In the genomic region with DNA sequence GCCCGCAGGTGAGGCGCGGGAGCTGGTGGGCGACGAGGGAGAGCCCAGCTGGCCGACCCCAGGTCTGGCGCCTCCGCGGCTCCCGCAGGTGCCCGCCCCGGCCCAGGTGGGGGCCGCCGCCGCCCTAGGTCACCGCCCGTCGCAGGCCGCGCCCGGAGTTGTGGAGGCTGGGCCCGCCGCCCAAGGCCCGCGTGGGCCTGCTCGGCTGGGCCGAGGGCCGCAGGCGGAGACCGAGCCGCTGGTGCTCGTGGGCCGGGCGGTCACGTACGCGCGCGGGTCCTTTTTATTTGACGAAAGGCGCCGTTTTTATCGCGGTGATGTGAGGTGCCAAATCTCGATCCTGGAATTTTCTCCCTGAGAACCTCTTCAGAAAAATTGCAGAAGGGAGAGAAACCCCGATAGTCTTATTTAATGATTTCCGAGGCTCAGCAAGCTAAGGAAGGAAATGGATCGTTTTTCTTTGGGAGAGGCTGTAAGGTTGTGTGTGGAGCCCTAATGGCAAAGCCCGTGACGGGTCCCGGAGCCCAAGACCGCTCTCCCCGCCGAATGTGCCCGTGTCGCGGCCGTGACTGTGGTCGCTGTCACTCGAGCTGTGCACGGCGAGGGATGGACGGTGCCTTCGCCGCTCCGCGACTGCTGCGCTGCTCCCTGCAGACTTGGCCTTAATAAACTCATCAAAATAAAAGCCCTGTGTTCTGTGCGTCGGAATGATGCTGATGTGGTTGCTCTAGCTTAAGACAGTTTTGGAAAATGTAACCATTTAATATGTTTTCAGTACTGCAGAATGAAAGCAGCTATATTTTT, we compare ENCODE assay signal across 1 cellular context.
TF ChIP-seq lines count a peak whose summit lies in the region.

No MANE protein-coding gene starts in this region.

TF ChIP-seq in HepG2, 621 proteins besides CTCF, POLR2A, EP300 and RAD21 (continued from another document and continues in another):
- TF ChIP-seq, protein P1, sequence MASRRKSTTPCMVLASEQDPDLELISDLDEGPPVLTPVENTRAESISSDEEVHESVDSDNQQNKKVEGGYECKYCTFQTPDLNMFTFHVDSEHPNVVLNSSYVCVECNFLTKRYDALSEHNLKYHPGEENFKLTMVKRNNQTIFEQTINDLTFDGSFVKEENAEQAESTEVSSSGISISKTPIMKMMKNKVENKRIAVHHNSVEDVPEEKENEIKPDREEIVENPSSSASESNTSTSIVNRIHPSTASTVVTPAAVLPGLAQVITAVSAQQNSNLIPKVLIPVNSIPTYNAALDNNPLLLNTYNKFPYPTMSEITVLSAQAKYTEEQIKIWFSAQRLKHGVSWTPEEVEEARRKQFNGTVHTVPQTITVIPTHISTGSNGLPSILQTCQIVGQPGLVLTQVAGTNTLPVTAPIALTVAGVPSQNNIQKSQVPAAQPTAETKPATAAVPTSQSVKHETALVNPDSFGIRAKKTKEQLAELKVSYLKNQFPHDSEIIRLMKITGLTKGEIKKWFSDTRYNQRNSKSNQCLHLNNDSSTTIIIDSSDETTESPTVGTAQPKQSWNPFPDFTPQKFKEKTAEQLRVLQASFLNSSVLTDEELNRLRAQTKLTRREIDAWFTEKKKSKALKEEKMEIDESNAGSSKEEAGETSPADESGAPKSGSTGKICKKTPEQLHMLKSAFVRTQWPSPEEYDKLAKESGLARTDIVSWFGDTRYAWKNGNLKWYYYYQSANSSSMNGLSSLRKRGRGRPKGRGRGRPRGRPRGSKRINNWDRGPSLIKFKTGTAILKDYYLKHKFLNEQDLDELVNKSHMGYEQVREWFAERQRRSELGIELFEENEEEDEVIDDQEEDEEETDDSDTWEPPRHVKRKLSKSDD (CRISPR knock-in tag; IDR thresholded peaks at IDR 0.05; ENCODE audit: low read depth): no peak
- no peak for TF ChIP-seq MAZ (IDR thresholded peaks at IDR 0.05; ENCODE audit: borderline replicate concordance, low read depth, low read length)
- TF ChIP-seq MAZ (CRISPR knock-in tag; IDR thresholded peaks at IDR 0.05; ENCODE audit: low read depth): peak; percentile 82
- no peak for TF ChIP-seq ZNF614 (CRISPR knock-in tag; IDR thresholded peaks at IDR 0.05; ENCODE audit: borderline replicate concordance)
- TF ChIP-seq, protein P2, sequence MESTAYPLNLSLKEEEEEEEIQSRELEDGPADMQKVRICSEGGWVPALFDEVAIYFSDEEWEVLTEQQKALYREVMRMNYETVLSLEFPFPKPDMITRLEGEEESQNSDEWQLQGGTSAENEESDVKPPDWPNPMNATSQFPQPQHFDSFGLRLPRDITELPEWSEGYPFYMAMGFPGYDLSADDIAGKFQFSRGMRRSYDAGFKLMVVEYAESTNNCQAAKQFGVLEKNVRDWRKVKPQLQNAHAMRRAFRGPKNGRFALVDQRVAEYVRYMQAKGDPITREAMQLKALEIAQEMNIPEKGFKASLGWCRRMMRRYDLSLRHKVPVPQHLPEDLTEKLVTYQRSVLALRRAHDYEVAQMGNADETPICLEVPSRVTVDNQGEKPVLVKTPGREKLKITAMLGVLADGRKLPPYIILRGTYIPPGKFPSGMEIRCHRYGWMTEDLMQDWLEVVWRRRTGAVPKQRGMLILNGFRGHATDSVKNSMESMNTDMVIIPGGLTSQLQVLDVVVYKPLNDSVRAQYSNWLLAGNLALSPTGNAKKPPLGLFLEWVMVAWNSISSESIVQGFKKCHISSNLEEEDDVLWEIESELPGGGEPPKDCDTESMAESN (CRISPR knock-in tag; conservative IDR thresholded peaks at IDR 0.05): no peak; the same call in 1 of the 2 replicates
- no peak for TF ChIP-seq ZNF207 (IDR thresholded peaks at IDR 0.05; ENCODE audit: borderline replicate concordance)
- TF ChIP-seq ZKSCAN8 (CRISPR knock-in tag; IDR thresholded peaks at IDR 0.05; ENCODE audit: borderline replicate concordance): no peak
- no peak for TF ChIP-seq MED1 (CRISPR knock-in tag; IDR thresholded peaks at IDR 0.05)
- no peak for TF ChIP-seq SKI (IDR thresholded peaks at IDR 0.05; ENCODE audit: partially characterized antibody)
- TF ChIP-seq, protein P3, sequence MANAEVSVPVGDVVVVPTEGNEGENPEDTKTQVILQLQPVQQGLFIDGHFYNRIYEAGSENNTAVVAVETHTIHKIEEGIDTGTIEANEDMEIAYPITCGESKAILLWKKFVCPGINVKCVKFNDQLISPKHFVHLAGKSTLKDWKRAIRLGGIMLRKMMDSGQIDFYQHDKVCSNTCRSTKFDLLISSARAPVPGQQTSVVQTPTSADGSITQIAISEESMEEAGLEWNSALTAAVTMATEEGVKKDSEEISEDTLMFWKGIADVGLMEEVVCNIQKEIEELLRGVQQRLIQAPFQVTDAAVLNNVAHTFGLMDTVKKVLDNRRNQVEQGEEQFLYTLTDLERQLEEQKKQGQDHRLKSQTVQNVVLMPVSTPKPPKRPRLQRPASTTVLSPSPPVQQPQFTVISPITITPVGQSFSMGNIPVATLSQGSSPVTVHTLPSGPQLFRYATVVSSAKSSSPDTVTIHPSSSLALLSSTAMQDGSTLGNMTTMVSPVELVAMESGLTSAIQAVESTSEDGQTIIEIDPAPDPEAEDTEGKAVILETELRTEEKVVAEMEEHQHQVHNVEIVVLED (CRISPR knock-in tag; IDR thresholded peaks at IDR 0.05; ENCODE audit: borderline replicate concordance): no peak
- TF ChIP-seq, protein P4, sequence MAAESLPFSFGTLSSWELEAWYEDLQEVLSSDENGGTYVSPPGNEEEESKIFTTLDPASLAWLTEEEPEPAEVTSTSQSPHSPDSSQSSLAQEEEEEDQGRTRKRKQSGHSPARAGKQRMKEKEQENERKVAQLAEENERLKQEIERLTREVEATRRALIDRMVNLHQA (CRISPR knock-in tag; IDR thresholded peaks at IDR 0.05): no peak
- no peak for TF ChIP-seq ZNF713 (CRISPR knock-in tag; IDR thresholded peaks at IDR 0.05)
- no peak for TF ChIP-seq GPN1 (CRISPR knock-in tag; IDR thresholded peaks at IDR 0.05; ENCODE audit: borderline replicate concordance)
- no peak for TF ChIP-seq ZNF468 (CRISPR knock-in tag; IDR thresholded peaks at IDR 0.05)
- TF ChIP-seq ZSCAN22 (CRISPR knock-in tag; IDR thresholded peaks at IDR 0.05): no peak
- no peak for TF ChIP-seq SOX6 (IDR thresholded peaks at IDR 0.05)
- TF ChIP-seq SOX6 (CRISPR knock-in tag; IDR thresholded peaks at IDR 0.05): no peak
- no peak for TF ChIP-seq MBNL3 (CRISPR knock-in tag; conservative IDR thresholded peaks at IDR 0.05)
- no peak for TF ChIP-seq ZNF766 (CRISPR knock-in tag; IDR thresholded peaks at IDR 0.05; ENCODE audit: borderline replicate concordance)
- no peak for TF ChIP-seq ZNF605 (CRISPR knock-in tag; IDR thresholded peaks at IDR 0.05)
- TF ChIP-seq ZNF501 (CRISPR knock-in tag; IDR thresholded peaks at IDR 0.05): no peak
- TF ChIP-seq ZSCAN20 (CRISPR knock-in tag; IDR thresholded peaks at IDR 0.05; ENCODE audit: borderline replicate concordance): no peak
- TF ChIP-seq, protein P5, sequence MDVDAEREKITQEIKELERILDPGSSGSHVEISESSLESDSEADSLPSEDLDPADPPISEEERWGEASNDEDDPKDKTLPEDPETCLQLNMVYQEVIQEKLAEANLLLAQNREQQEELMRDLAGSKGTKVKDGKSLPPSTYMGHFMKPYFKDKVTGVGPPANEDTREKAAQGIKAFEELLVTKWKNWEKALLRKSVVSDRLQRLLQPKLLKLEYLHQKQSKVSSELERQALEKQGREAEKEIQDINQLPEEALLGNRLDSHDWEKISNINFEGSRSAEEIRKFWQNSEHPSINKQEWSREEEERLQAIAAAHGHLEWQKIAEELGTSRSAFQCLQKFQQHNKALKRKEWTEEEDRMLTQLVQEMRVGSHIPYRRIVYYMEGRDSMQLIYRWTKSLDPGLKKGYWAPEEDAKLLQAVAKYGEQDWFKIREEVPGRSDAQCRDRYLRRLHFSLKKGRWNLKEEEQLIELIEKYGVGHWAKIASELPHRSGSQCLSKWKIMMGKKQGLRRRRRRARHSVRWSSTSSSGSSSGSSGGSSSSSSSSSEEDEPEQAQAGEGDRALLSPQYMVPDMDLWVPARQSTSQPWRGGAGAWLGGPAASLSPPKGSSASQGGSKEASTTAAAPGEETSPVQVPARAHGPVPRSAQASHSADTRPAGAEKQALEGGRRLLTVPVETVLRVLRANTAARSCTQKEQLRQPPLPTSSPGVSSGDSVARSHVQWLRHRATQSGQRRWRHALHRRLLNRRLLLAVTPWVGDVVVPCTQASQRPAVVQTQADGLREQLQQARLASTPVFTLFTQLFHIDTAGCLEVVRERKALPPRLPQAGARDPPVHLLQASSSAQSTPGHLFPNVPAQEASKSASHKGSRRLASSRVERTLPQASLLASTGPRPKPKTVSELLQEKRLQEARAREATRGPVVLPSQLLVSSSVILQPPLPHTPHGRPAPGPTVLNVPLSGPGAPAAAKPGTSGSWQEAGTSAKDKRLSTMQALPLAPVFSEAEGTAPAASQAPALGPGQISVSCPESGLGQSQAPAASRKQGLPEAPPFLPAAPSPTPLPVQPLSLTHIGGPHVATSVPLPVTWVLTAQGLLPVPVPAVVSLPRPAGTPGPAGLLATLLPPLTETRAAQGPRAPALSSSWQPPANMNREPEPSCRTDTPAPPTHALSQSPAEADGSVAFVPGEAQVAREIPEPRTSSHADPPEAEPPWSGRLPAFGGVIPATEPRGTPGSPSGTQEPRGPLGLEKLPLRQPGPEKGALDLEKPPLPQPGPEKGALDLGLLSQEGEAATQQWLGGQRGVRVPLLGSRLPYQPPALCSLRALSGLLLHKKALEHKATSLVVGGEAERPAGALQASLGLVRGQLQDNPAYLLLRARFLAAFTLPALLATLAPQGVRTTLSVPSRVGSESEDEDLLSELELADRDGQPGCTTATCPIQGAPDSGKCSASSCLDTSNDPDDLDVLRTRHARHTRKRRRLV (CRISPR knock-in tag; IDR thresholded peaks at IDR 0.05): no peak
- TF ChIP-seq, protein P6, sequence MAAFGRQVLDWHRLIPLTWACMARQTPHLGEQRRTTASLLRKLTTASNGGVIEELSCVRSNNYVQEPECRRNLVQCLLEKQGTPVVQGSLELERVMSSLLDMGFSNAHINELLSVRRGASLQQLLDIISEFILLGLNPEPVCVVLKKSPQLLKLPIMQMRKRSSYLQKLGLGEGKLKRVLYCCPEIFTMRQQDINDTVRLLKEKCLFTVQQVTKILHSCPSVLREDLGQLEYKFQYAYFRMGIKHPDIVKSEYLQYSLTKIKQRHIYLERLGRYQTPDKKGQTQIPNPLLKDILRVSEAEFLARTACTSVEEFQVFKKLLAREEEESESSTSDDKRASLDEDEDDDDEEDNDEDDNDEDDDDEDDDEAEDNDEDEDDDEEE (CRISPR knock-in tag; IDR thresholded peaks at IDR 0.05): no peak
- TF ChIP-seq, protein P7, sequence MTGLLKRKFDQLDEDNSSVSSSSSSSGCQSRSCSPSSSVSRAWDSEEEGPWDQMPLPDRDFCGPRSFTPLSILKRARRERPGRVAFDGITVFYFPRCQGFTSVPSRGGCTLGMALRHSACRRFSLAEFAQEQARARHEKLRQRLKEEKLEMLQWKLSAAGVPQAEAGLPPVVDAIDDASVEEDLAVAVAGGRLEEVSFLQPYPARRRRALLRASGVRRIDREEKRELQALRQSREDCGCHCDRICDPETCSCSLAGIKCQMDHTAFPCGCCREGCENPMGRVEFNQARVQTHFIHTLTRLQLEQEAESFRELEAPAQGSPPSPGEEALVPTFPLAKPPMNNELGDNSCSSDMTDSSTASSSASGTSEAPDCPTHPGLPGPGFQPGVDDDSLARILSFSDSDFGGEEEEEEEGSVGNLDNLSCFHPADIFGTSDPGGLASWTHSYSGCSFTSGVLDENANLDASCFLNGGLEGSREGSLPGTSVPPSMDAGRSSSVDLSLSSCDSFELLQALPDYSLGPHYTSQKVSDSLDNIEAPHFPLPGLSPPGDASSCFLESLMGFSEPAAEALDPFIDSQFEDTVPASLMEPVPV (CRISPR knock-in tag; IDR thresholded peaks at IDR 0.05): no peak
- TF ChIP-seq MEIS1 (CRISPR knock-in tag; IDR thresholded peaks at IDR 0.05; ENCODE audit: borderline replicate concordance): peak; percentile 13; the same call in 1 of the 2 replicates
- TF ChIP-seq MZF1 (CRISPR knock-in tag; IDR thresholded peaks at IDR 0.05; ENCODE audit: borderline replicate concordance): no peak
- TF ChIP-seq NONO (IDR thresholded peaks at IDR 0.05): no peak
- no peak for TF ChIP-seq NONO (CRISPR knock-in tag; conservative IDR thresholded peaks at IDR 0.05)
- TF ChIP-seq, protein P8, sequence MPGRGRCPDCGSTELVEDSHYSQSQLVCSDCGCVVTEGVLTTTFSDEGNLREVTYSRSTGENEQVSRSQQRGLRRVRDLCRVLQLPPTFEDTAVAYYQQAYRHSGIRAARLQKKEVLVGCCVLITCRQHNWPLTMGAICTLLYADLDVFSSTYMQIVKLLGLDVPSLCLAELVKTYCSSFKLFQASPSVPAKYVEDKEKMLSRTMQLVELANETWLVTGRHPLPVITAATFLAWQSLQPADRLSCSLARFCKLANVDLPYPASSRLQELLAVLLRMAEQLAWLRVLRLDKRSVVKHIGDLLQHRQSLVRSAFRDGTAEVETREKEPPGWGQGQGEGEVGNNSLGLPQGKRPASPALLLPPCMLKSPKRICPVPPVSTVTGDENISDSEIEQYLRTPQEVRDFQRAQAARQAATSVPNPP (CRISPR knock-in tag; IDR thresholded peaks at IDR 0.05): no peak
- TF ChIP-seq BRCA1 (CRISPR knock-in tag; IDR thresholded peaks at IDR 0.05): no peak
- TF ChIP-seq ZFY (CRISPR knock-in tag; IDR thresholded peaks at IDR 0.05): peak; percentile 95
- TF ChIP-seq, protein P9, sequence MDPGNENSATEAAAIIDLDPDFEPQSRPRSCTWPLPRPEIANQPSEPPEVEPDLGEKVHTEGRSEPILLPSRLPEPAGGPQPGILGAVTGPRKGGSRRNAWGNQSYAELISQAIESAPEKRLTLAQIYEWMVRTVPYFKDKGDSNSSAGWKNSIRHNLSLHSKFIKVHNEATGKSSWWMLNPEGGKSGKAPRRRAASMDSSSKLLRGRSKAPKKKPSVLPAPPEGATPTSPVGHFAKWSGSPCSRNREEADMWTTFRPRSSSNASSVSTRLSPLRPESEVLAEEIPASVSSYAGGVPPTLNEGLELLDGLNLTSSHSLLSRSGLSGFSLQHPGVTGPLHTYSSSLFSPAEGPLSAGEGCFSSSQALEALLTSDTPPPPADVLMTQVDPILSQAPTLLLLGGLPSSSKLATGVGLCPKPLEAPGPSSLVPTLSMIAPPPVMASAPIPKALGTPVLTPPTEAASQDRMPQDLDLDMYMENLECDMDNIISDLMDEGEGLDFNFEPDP (CRISPR knock-in tag; conservative IDR thresholded peaks at IDR 0.05): peak; percentile 93; the same call in 1 of the 2 replicates
- TF ChIP-seq ZNF431 (CRISPR knock-in tag; IDR thresholded peaks at IDR 0.05; ENCODE audit: borderline replicate concordance, low read depth): no peak
- TF ChIP-seq, protein P10, sequence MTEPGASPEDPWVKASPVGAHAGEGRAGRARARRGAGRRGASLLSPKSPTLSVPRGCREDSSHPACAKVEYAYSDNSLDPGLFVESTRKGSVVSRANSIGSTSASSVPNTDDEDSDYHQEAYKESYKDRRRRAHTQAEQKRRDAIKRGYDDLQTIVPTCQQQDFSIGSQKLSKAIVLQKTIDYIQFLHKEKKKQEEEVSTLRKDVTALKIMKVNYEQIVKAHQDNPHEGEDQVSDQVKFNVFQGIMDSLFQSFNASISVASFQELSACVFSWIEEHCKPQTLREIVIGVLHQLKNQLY (CRISPR knock-in tag; IDR thresholded peaks at IDR 0.05): no peak
- TF ChIP-seq ZNF234 (CRISPR knock-in tag; conservative IDR thresholded peaks at IDR 0.05): 0 out of 2 replicates have a peak, but pooled peaks have one; percentile 26
- TF ChIP-seq ZBTB3 (CRISPR knock-in tag; IDR thresholded peaks at IDR 0.05; ENCODE audit: borderline replicate concordance, low read depth): no peak
- TF ChIP-seq KMT2A (CRISPR knock-in tag; IDR thresholded peaks at IDR 0.05): peak; percentile 75; the same call in 1 of the 2 replicates
- no peak for TF ChIP-seq KLF6 (CRISPR knock-in tag; IDR thresholded peaks at IDR 0.05)
